ENCODE assay signal across 8 cellular contexts in genomic region chr6:36912583-36912982, GRCh38. TPM values are rescaled to one million over a fixed set of nuclear protein-coding genes. Genes with fewer than 3 reads are reported as not detected.
A peak's percentile ranks its signal among the peaks of the same experiment; 100 is the strongest.
DNase-seq lines count a peak whose midpoint lies in the region; ATAC-seq and TF ChIP-seq lines count a peak whose summit lies in the region.

No MANE protein-coding gene starts in this region.

- intact Hi-C loops in PC-9 (cut with micrococcal nuclease; ENCODE audit: unreplicated experiment), result loop anchor here (5.0 to 10.0 kb wide), 2 partner anchors 50 to 302 kb away; no protein-coding TSS in a partner anchor

- no peaks in the 10 kb centered on the region for H3K9me3 Mint-ChIP-seq in HFFc6
- no peaks in the 10 kb centered on the region for H3K9me3 Mint-ChIP-seq in activated naive CD4-positive, alpha-beta T cell treated with anti-CD3 and anti-CD28 coated beads, Interleukin-2, amount 50 U/mL, for 72 hours
- no peaks in the 10 kb centered on the region for H3K9me3 Mint-ChIP-seq in natural killer cell treated with Interleukin-12 subunit alpha and Interleukin-12 subunit beta and Interleukin-15 and Interleukin-18, amount 100 ng/mL, for 72 hours

- H3K27ac Mint-ChIP-seq in HFFc6, result peak overlapping the region; percentile 64
- peak overlapping the region; percentile 64 to 96 for H3K27ac Mint-ChIP-seq in activated naive CD4-positive, alpha-beta T cell treated with anti-CD3 and anti-CD28 coated beads, Interleukin-2, amount 50 U/mL, for 72 hours
- peak overlapping the region; percentile 47 to 75 for H3K27ac Mint-ChIP-seq in natural killer cell treated with Interleukin-12 subunit alpha and Interleukin-12 subunit beta and Interleukin-15 and Interleukin-18, amount 100 ng/mL, for 72 hours

- POLR2A ChIA-PET in PC-9 (lab: Charles Lee; ENCODE audit: unreplicated experiment), result no interaction called here

- H3K4me1 ChIP-seq in PC-9 (replicated peaks; ENCODE audit: insufficient read depth), result peaks cover 33% of the 10 kb centered on the region

- H3K36me3 ChIP-seq in PC-9 (ENCODE audit: low read depth), result 0 out of 2 replicates have a peak, but pooled peaks cover 16% of the 10 kb centered on the region

- DNase-seq in GM10266 (ENCODE audit: extremely low spot score) (peak; percentile 54), HFFc6 (peak; percentile 90), PC-9 (peak; percentile 37 to 89), NCI-H1417 treated with DMSO at 0.1 percent for 48 hours (lab: John Stamatoyannopoulos, UW) (no peak), DMS53 treated with DMSO at 0.1 percent for 48 hours (lab: John Stamatoyannopoulos, UW; ENCODE audit: unreplicated experiment) (no peak), NCI-H345 (lab: John Stamatoyannopoulos, UW) (no peak)
- peak; percentile 60 to 61 for DNase-seq in activated naive CD4-positive, alpha-beta T cell treated with anti-CD3 and anti-CD28 coated beads, Interleukin-2, amount 50 U/mL, for 72 hours (ENCODE audit: low spot score in 2 of 2)
- DNase-seq in natural killer cell treated with Interleukin-12 subunit alpha and Interleukin-12 subunit beta and Interleukin-15 and Interleukin-18, amount 100 ng/mL, for 72 hours (ENCODE audit: low spot score), result no peak

- H2AFZ ChIP-seq in PC-9, result no peak overlapping the region

- H3K27ac ChIP-seq in PC-9, result no peak overlapping the region

- H3K9me2 ChIP-seq in PC-9 (ENCODE audit: insufficient read depth), result no peaks in the 10 kb centered on the region

- peak; percentile 18 for TF ChIP-seq CTCF in GM10266 (IDR thresholded peaks at IDR 0.05; ENCODE audit: control insufficient read depth, insufficient read depth, low read depth, missing control alignments)
- peak; percentile 9; the same call in 1 of the 2 replicates for TF ChIP-seq CTCF in HFFc6 (IDR thresholded peaks at IDR 0.05)
- TF ChIP-seq CTCF in PC-9 (conservative IDR thresholded peaks at IDR 0.05), result no peak

- BruUV-seq in PC-9 (replicated peaks; lab: Mats Ljungman, UMichigan), result no TSS peak

- H4K20me1 ChIP-seq in PC-9 (ENCODE audit: insufficient read depth), result no peaks in the 10 kb centered on the region

- peaks cover 58% of the 10 kb centered on the region for H3K4me1 Mint-ChIP-seq in HFFc6 (ENCODE audit: low read depth)
- peaks cover 25 to 35% of the 10 kb centered on the region in 2 donors for H3K4me1 Mint-ChIP-seq in natural killer cell treated with Interleukin-12 subunit alpha and Interleukin-12 subunit beta and Interleukin-15 and Interleukin-18, amount 100 ng/mL, for 72 hours (ENCODE audit: low read depth in 2 of 2)

- no peak overlapping the region for H3K4me2 ChIP-seq in PC-9

- H3K79me2 ChIP-seq in PC-9 (ENCODE audit: low read depth), result no peaks in the 10 kb centered on the region

- no peaks in the 10 kb centered on the region for H3K9me3 ChIP-seq in PC-9 (ENCODE audit: insufficient read depth, low read depth)

- CTCF ChIA-PET in PC-9 (lab: Charles Lee), result interaction anchor here (0.6 kb wide), 1 partner anchor 939 kb away, joined by 5 read pairs; no protein-coding TSS in a partner anchor

- H3F3A ChIP-seq in PC-9 (ENCODE audit: insufficient read depth, low read depth), result peaks cover 33% of the 10 kb centered on the region

- H3K4me3 ChIP-seq in PC-9, result no peak overlapping the region

- peak overlapping the region; percentile 75 for H3K4me3 Mint-ChIP-seq in HFFc6
- H3K4me3 Mint-ChIP-seq in natural killer cell treated with Interleukin-12 subunit alpha and Interleukin-12 subunit beta and Interleukin-15 and Interleukin-18, amount 100 ng/mL, for 72 hours, result peak overlapping the region; percentile 75

- peak; percentile 93 to 94 for ATAC-seq in activated naive CD4-positive, alpha-beta T cell treated with anti-CD3 and anti-CD28 coated beads, Interleukin-2, amount 50 U/mL, for 72 hours
- peak; percentile 83 to 89 for ATAC-seq in natural killer cell treated with Interleukin-12 subunit alpha and Interleukin-12 subunit beta and Interleukin-15 and Interleukin-18, amount 100 ng/mL, for 72 hours

- H3K36me3 Mint-ChIP-seq in HFFc6 (ENCODE audit: low read depth), result peaks cover 30% of the 10 kb centered on the region
- peaks cover 18 to 19% of the 10 kb centered on the region in 2 donors for H3K36me3 Mint-ChIP-seq in activated naive CD4-positive, alpha-beta T cell treated with anti-CD3 and anti-CD28 coated beads, Interleukin-2, amount 50 U/mL, for 72 hours
- H3K36me3 Mint-ChIP-seq in natural killer cell treated with Interleukin-12 subunit alpha and Interleukin-12 subunit beta and Interleukin-15 and Interleukin-18, amount 100 ng/mL, for 72 hours, result peaks cover 23% of the 10 kb centered on the region

- H3K27me3 ChIP-seq in PC-9 (ENCODE audit: insufficient read depth, low read depth), result no peaks in the 10 kb centered on the region

- H3K27me3 Mint-ChIP-seq in HFFc6 (ENCODE audit: insufficient read depth), result no peaks in the 10 kb centered on the region; the same call in 1 of the 2 replicates
- H3K27me3 Mint-ChIP-seq in natural killer cell treated with Interleukin-12 subunit alpha and Interleukin-12 subunit beta and Interleukin-15 and Interleukin-18, amount 100 ng/mL, for 72 hours, result no peaks in the 10 kb centered on the region

RNA-seq across cellular contexts. Expression of gene C6orf89, which starts 26.8 kb away (rescaled TPM):
- 10 to 100 TPM; 71.3 to 89.2 (median 80.8) TPM for total RNA-seq in HFFc6 (2021; fragmentation: NEBNext Ultra II Directional; extraction: Animal tissue kit (Norgen Biotek cat#: 25700))
- total RNA-seq in PC-9 (2021), result 28.7 and 40.1 TPM in 2 replicates
- 10 to 100 TPM; 31.6 to 31.9 TPM for total RNA-seq in activated naive CD4-positive, alpha-beta T cell treated with anti-CD3 and anti-CD28 coated beads, Interleukin-2, amount 50 U/mL, for 72 hours
- total RNA-seq in natural killer cell treated with Interleukin-12 subunit alpha and Interleukin-12 subunit beta and Interleukin-15 and Interleukin-18, amount 100 ng/mL, for 72 hours, result 10 to 100 TPM; 40.4 to 44.4 TPM

RNA-seq across cellular contexts. Expression of gene PPIL1, which starts 38.0 kb away (rescaled TPM):
- 10 to 100 TPM; 36.1 to 46.8 (median 39.6) TPM for total RNA-seq in HFFc6 (2021; fragmentation: NEBNext Ultra II Directional; extraction: Animal tissue kit (Norgen Biotek cat#: 25700))
- 19.0 and 28.4 TPM in 2 replicates for total RNA-seq in PC-9 (2021)
- 10 to 100 TPM; 23.4 to 44.3 TPM for total RNA-seq in activated naive CD4-positive, alpha-beta T cell treated with anti-CD3 and anti-CD28 coated beads, Interleukin-2, amount 50 U/mL, for 72 hours
- 10 to 100 TPM; 30.3 to 40.8 TPM for total RNA-seq in natural killer cell treated with Interleukin-12 subunit alpha and Interleukin-12 subunit beta and Interleukin-15 and Interleukin-18, amount 100 ng/mL, for 72 hours

RNA-seq across cellular contexts. Expression of gene PI16, which starts 42.0 kb away (rescaled TPM):
- total RNA-seq in HFFc6 (2021; fragmentation: NEBNext Ultra II Directional; extraction: Animal tissue kit (Norgen Biotek cat#: 25700)), result not detected
- total RNA-seq in PC-9 (2021), result 0.83 and 1.9 TPM in 2 replicates
- total RNA-seq in activated naive CD4-positive, alpha-beta T cell treated with anti-CD3 and anti-CD28 coated beads, Interleukin-2, amount 50 U/mL, for 72 hours, result 1 to 10 TPM in 1 of 2 donors, under 1 TPM in 1; 0.30 to 1.7 TPM
- not detected for total RNA-seq in natural killer cell treated with Interleukin-12 subunit alpha and Interleukin-12 subunit beta and Interleukin-15 and Interleukin-18, amount 100 ng/mL, for 72 hours

Comparison
In these comparisons a context has a peak if more than half of its experiments do, and no peak if none do; other contexts are left out.
1. DNase-seq: peak in GM10266 (single experiment), HFFc6 (single experiment), PC-9 (2 of 2) and activated naive CD4-positive, alpha-beta T cell treated with anti-CD3 and anti-CD28 coated beads, Interleukin-2, amount 50 U/mL, for 72 hours (2 of 2); none in natural killer cell treated with Interleukin-12 subunit alpha and Interleukin-12 subunit beta and Interleukin-15 and Interleukin-18, amount 100 ng/mL, for 72 hours (single experiment), NCI-H1417 treated with DMSO at 0.1 percent for 48 hours (single experiment), DMS53 treated with DMSO at 0.1 percent for 48 hours (single experiment) and NCI-H345 (single experiment).
2. Peak in every context shown above with its lines, with median percentiles within 50 percentile points of each other: H3K27ac Mint-ChIP-seq.